28 cellular contexts compared by ENCODE assay signal in genomic region chr9:115296831-115297565, GRCh38.
DNase-seq lines count a peak whose midpoint lies in the region; ATAC-seq and TF ChIP-seq lines count a peak whose summit lies in the region.
"Had no signal": no experiment of that assay in that cellular context is flagged by ENCODE, and none has a peak within 500 bp of the region (broad histone marks: within the 10 kb centered on the region; RNA-seq: fewer than 3 reads in every experiment).

No MANE protein-coding gene starts in this region.

- H3K36me3 Mint-ChIP-seq in activated T-helper 1 cell treated with anti-CD3 and anti-CD28 coated beads, Interleukin-12 subunit alpha, Interleukin-12 subunit beta, Interleukin-2, Interleukin-4 antibody, amounts not matched to agents 30 ng/mL and 10 ng/mL and 1 ng/mL, durations not matched to agents 14 hours and 24 hours and 36 hours (ENCODE audit: low read depth): no peaks in the 10 kb centered on the region
- H3K36me3 Mint-ChIP-seq in effector memory CD8-positive, alpha-beta T cell (ENCODE audit: insufficient read depth): no peaks in the 10 kb centered on the region
- H3K36me3 Mint-ChIP-seq: CD4-positive, CD25-positive, alpha-beta regulatory T cell; natural killer cell; stimulated activated memory B cell treated with anti-CD40 and anti-IgM and Interleukin-4, amounts not matched to agents 10 μg/mL and 1 μg/mL and 100 μg/mL, for 72 hours had no signal

- intact Hi-C loops in left colon (cut with DNase I, micrococcal nuclease): no loop called here
- intact Hi-C loops in activated T-helper 1 cell treated with anti-CD3 and anti-CD28 coated beads, Interleukin-12 subunit alpha, Interleukin-12 subunit beta, Interleukin-2, Interleukin-4 antibody, amounts not matched to agents 30 ng/mL and 10 ng/mL and 1 ng/mL, durations not matched to agents 14 hours and 24 hours and 36 hours (cut with micrococcal nuclease): no loop called here

- H3K4me3 Mint-ChIP-seq in activated T-helper 1 cell treated with anti-CD3 and anti-CD28 coated beads, Interleukin-12 subunit alpha, Interleukin-12 subunit beta, Interleukin-2, Interleukin-4 antibody, amounts not matched to agents 30 ng/mL and 10 ng/mL and 1 ng/mL, durations not matched to agents 14 hours and 24 hours and 36 hours: no peak overlapping the region
- no peak overlapping the region for H3K4me3 Mint-ChIP-seq in effector memory CD8-positive, alpha-beta T cell
- H3K4me3 Mint-ChIP-seq: CD4-positive, CD25-positive, alpha-beta regulatory T cell; natural killer cell; stimulated activated memory B cell treated with anti-CD40 and anti-IgM and Interleukin-4, amounts not matched to agents 10 μg/mL and 1 μg/mL and 100 μg/mL, for 72 hours; T-helper 17 cell had no signal

- no peaks in the 10 kb centered on the region for H3K9me3 ChIP-seq in HUES64 (ENCODE audit: insufficient read depth, low read depth, low read length)
- H3K9me3 ChIP-seq: HAP-1, heart right ventricle, transverse colon had no signal

- H3K4me1 ChIP-seq in HUES64 (ENCODE audit: insufficient read depth, low read length): peaks cover 11% of the 10 kb centered on the region
- H3K4me1 ChIP-seq: HAP-1 had no signal

- H3K4me1 Mint-ChIP-seq in activated T-helper 1 cell treated with anti-CD3 and anti-CD28 coated beads, Interleukin-12 subunit alpha, Interleukin-12 subunit beta, Interleukin-2, Interleukin-4 antibody, amounts not matched to agents 30 ng/mL and 10 ng/mL and 1 ng/mL, durations not matched to agents 14 hours and 24 hours and 36 hours (ENCODE audit: low read depth): no peaks in the 10 kb centered on the region
- no peaks in the 10 kb centered on the region for H3K4me1 Mint-ChIP-seq in effector memory CD8-positive, alpha-beta T cell (ENCODE audit: low read depth in 2 of 2)
- H3K4me1 Mint-ChIP-seq: CD4-positive, CD25-positive, alpha-beta regulatory T cell; natural killer cell; stimulated activated memory B cell treated with anti-CD40 and anti-IgM and Interleukin-4, amounts not matched to agents 10 μg/mL and 1 μg/mL and 100 μg/mL, for 72 hours had no signal

- H3K36me3 ChIP-seq in HUES64 (ENCODE audit: insufficient read depth, low read length): no peaks in the 10 kb centered on the region
- H3K36me3 ChIP-seq: HAP-1, heart right ventricle, transverse colon had no signal

- no peaks in the 10 kb centered on the region for H3K27me3 ChIP-seq in HUES64 (ENCODE audit: insufficient read depth, low read length)
- H3K27me3 ChIP-seq: foreskin keratinocyte, heart right ventricle, transverse colon had no signal

- ATAC-seq in left colon (peak; percentile 13), GM18867 (IDR thresholded peaks at IDR 0.05; ENCODE audit: unreplicated experiment) (no peak)
- no peak for ATAC-seq in effector memory CD8-positive, alpha-beta T cell (replicated peaks)
- ATAC-seq: activated CD4-positive, CD25-positive, alpha-beta regulatory T cell treated with anti-CD3 and anti-CD28 coated beads, Interleukin-2, amount 50 U/mL, for 24 hours; foreskin keratinocyte; heart right ventricle; natural killer cell; stimulated activated memory B cell treated with anti-CD40 and anti-IgM and Interleukin-4, amounts not matched to agents 10 μg/mL and 1 μg/mL and 100 μg/mL, for 72 hours; T-helper 17 cell had no signal

- no peak overlapping the region for H3K9ac ChIP-seq in HUES64 (ENCODE audit: low read depth, low read length)

- 50% methylated on average over 1 of the region's 1 CpG for WGBS in HUES64

- no peak overlapping the region for H3K27ac Mint-ChIP-seq in activated T-helper 1 cell treated with anti-CD3 and anti-CD28 coated beads, Interleukin-12 subunit alpha, Interleukin-12 subunit beta, Interleukin-2, Interleukin-4 antibody, amounts not matched to agents 30 ng/mL and 10 ng/mL and 1 ng/mL, durations not matched to agents 14 hours and 24 hours and 36 hours
- H3K27ac Mint-ChIP-seq in effector memory CD8-positive, alpha-beta T cell: no peak overlapping the region
- H3K27ac Mint-ChIP-seq: CD4-positive, CD25-positive, alpha-beta regulatory T cell; natural killer cell; stimulated activated memory B cell treated with anti-CD40 and anti-IgM and Interleukin-4, amounts not matched to agents 10 μg/mL and 1 μg/mL and 100 μg/mL, for 72 hours; T-helper 17 cell had no signal

- peak overlapping the region; percentile 7; the same call in 1 of the 2 replicates for H3K27ac ChIP-seq in HUES64 (ENCODE audit: low read depth, low read length)
- H3K27ac ChIP-seq: foreskin keratinocyte, heart right ventricle, transverse colon had no signal

- no peak overlapping the region for H3K4me3 ChIP-seq in AG10803 (ENCODE audit: low read length)
- no peak overlapping the region for H3K4me3 ChIP-seq in HUES64 (ENCODE audit: low read length)
- H3K4me3 ChIP-seq: HAP-1, heart right ventricle, lung, transverse colon had no signal

- H3K9me3 Mint-ChIP-seq in activated T-helper 1 cell treated with anti-CD3 and anti-CD28 coated beads, Interleukin-12 subunit alpha, Interleukin-12 subunit beta, Interleukin-2, Interleukin-4 antibody, amounts not matched to agents 30 ng/mL and 10 ng/mL and 1 ng/mL, durations not matched to agents 14 hours and 24 hours and 36 hours: no peaks in the 10 kb centered on the region
- H3K9me3 Mint-ChIP-seq in effector memory CD8-positive, alpha-beta T cell: peaks cover 0 to 4% of the 10 kb centered on the region in 2 donors
- H3K9me3 Mint-ChIP-seq: natural killer cell; stimulated activated memory B cell treated with anti-CD40 and anti-IgM and Interleukin-4, amounts not matched to agents 10 μg/mL and 1 μg/mL and 100 μg/mL, for 72 hours had no signal

- no peak for TF ChIP-seq CTCF in AG10803 (conservative IDR thresholded peaks at IDR 0.05; ENCODE audit: low read length)

- no peaks in the 10 kb centered on the region for H3K27me3 Mint-ChIP-seq in activated T-helper 1 cell treated with anti-CD3 and anti-CD28 coated beads, Interleukin-12 subunit alpha, Interleukin-12 subunit beta, Interleukin-2, Interleukin-4 antibody, amounts not matched to agents 30 ng/mL and 10 ng/mL and 1 ng/mL, durations not matched to agents 14 hours and 24 hours and 36 hours (ENCODE audit: insufficient read depth)
- peaks cover 16 to 19% of the 10 kb centered on the region in 2 donors for H3K27me3 Mint-ChIP-seq in effector memory CD8-positive, alpha-beta T cell
- H3K27me3 Mint-ChIP-seq: CD4-positive, CD25-positive, alpha-beta regulatory T cell; stimulated activated memory B cell treated with anti-CD40 and anti-IgM and Interleukin-4, amounts not matched to agents 10 μg/mL and 1 μg/mL and 100 μg/mL, for 72 hours had no signal

- peak; percentile 60 for DNase-seq in AG10803 (ENCODE audit: low read depth)
- DNase-seq in astrocyte of the hippocampus (ENCODE audit: low read depth, low spot score): peak; percentile 30
- DNase-seq in left colon: no peak
- no peak for DNase-seq in activated T-helper 1 cell treated with anti-CD3 and anti-CD28 coated beads, Interleukin-12 subunit alpha, Interleukin-12 subunit beta, Interleukin-2, Interleukin-4 antibody, amounts not matched to agents 30 ng/mL and 10 ng/mL and 1 ng/mL, durations not matched to agents 14 hours and 24 hours and 36 hours (ENCODE audit: low spot score)
- no peak for DNase-seq in stimulated activated CD4-positive, alpha-beta T cell treated with anti-CD3 and anti-CD28 coated beads, Interleukin-4, amount 100 ng/mL, for 24 hours
- DNase-seq in effector memory CD8-positive, alpha-beta T cell: no peak
- DNase-seq: 8988T; activated CD4-positive, alpha-beta T cell treated with anti-CD3 and anti-CD28 coated beads, Interleukin-2, amount 50 U/mL, for 48 hours; activated naive CD4-positive, alpha-beta T cell; activated T-cell treated with anti-CD3 and anti-CD28 coated beads, Interleukin-2, amount 50 U/mL, for 48 hours; AML-193; CD4-positive, CD25-positive, alpha-beta regulatory T cell; central memory CD4-positive, alpha-beta T cell; DND-41; foreskin keratinocyte; heart right ventricle; natural killer cell; NCI-H1092; NCI-H187 treated with DMSO at 0.1 percent for 48 hours; SHP77; T-helper 17 cell; transverse colon had no signal

Comparison
In these comparisons a context has a peak if more than half of its experiments do, and no peak if none do; other contexts are left out.
1. DNase-seq: peak in AG10803 (single experiment) and astrocyte of the hippocampus (single experiment); none in left colon (0 of 2), activated T-helper 1 cell treated with anti-CD3 and anti-CD28 coated beads, Interleukin-12 subunit alpha, Interleukin-12 subunit beta, Interleukin-2, Interleukin-4 antibody, amounts not matched to agents 30 ng/mL and 10 ng/mL and 1 ng/mL, durations not matched to agents 14 hours and 24 hours and 36 hours (single experiment), stimulated activated CD4-positive, alpha-beta T cell treated with anti-CD3 and anti-CD28 coated beads, Interleukin-4, amount 100 ng/mL, for 24 hours (single experiment) and effector memory CD8-positive, alpha-beta T cell (0 of 3).